12 cellular contexts compared by ENCODE assay signal in genomic region chr10:88090568-88091214, GRCh38.
DNase-seq lines count a peak whose midpoint lies in the region; ATAC-seq and TF ChIP-seq lines count a peak whose summit lies in the region.
"Had no signal": no experiment of that assay in that cellular context is flagged by ENCODE, and none has a peak within 500 bp of the region (broad histone marks: within the 10 kb centered on the region; RNA-seq: fewer than 3 reads in every experiment).

No MANE protein-coding gene starts in this region.

- H3K9ac ChIP-seq in Loucy (ENCODE audit: low read depth, low read length, poor library complexity, severe bottlenecking), result peak overlapping the region; percentile 44

- no peaks in the 10 kb centered on the region for H3F3A ChIP-seq in Loucy (ENCODE audit: low read depth)

- H4K20me1 ChIP-seq in Loucy (ENCODE audit: insufficient read depth, low read length, poor library complexity, severe bottlenecking), result no peaks in the 10 kb centered on the region

- intact Hi-C loops in CD14-positive monocyte (cut with micrococcal nuclease), result no loop called here

- peaks cover 33% of the 10 kb centered on the region for H3K4me1 ChIP-seq in Loucy (ENCODE audit: insufficient read depth, low read length, poor library complexity, severe bottlenecking)

- peak; percentile 25 for ATAC-seq in GM18511 (IDR thresholded peaks at IDR 0.05; ENCODE audit: unreplicated experiment)

- H2AFZ ChIP-seq in Loucy (ENCODE audit: low read length), result no peak overlapping the region

- H3K79me2 ChIP-seq in Loucy (ENCODE audit: insufficient read depth, low read length), result no peaks in the 10 kb centered on the region

- peaks cover 60% of the 10 kb centered on the region for H3K4me1 Mint-ChIP-seq in CD14-positive monocyte
- peaks cover 26% of the 10 kb centered on the region for H3K4me1 Mint-ChIP-seq in activated naive CD8-positive, alpha-beta T cell treated with anti-CD3 and anti-CD28 coated beads for 36 hours

- H3K4me2 ChIP-seq in Loucy (ENCODE audit: low read depth, low read length, poor library complexity, severe bottlenecking), result peak overlapping the region; percentile 51

- no peaks in the 10 kb centered on the region for H3K36me3 Mint-ChIP-seq in CD14-positive monocyte
- H3K36me3 Mint-ChIP-seq in activated naive CD8-positive, alpha-beta T cell treated with anti-CD3 and anti-CD28 coated beads for 36 hours, result no peaks in the 10 kb centered on the region

- H3K27ac Mint-ChIP-seq in CD14-positive monocyte, result peak overlapping the region; percentile 54 to 92 (median 87)
- peak overlapping the region; percentile 51 for H3K27ac Mint-ChIP-seq in activated naive CD8-positive, alpha-beta T cell treated with anti-CD3 and anti-CD28 coated beads for 36 hours

- H3K36me3 ChIP-seq in Loucy (ENCODE audit: insufficient read depth, low read length), result no peaks in the 10 kb centered on the region

- DNase-seq in CD14-positive monocyte (ENCODE audit: low spot score) (no peak), iPS-NIHi7 (ENCODE audit: extremely low spot score) (no peak), globus pallidus (ENCODE audit: low spot score) (no peak), hypothalamus (lab: John Stamatoyannopoulos, UW) (no peak)
- DNase-seq in activated naive CD8-positive, alpha-beta T cell treated with anti-CD3 and anti-CD28 coated beads for 36 hours, result no peak
- no peak for DNase-seq in stimulated activated CD4-positive, alpha-beta T cell treated with anti-CD3 and anti-CD28 coated beads, Interleukin-2, amount 100 ng/mL, for 48 hours
- DNase-seq: activated CD4-positive, alpha-beta T cell treated with anti-CD3 and anti-CD28 coated beads for 1 hour; aorta; C1 segment of cervical spinal cord; NCI-H1694 treated with DMSO at 0.1 percent for 48 hours had no signal

- peaks cover 0 to 2% (median 0%) of the 10 kb centered on the region in 3 donors for H3K27me3 Mint-ChIP-seq in CD14-positive monocyte (ENCODE audit: low read depth in 3 of 3)
- H3K27me3 Mint-ChIP-seq in activated naive CD8-positive, alpha-beta T cell treated with anti-CD3 and anti-CD28 coated beads for 36 hours, result peaks cover 3% of the 10 kb centered on the region

- no peaks in the 10 kb centered on the region for H3K9me2 ChIP-seq in Loucy (replicated peaks; ENCODE audit: low read depth, low read length)

- H3K9me3 Mint-ChIP-seq in CD14-positive monocyte, result peaks cover 0 to 3% (median 0%) of the 10 kb centered on the region in 7 donors
- H3K9me3 Mint-ChIP-seq in activated naive CD8-positive, alpha-beta T cell treated with anti-CD3 and anti-CD28 coated beads for 36 hours, result no peaks in the 10 kb centered on the region

- H3K9me3 ChIP-seq in Loucy (ENCODE audit: insufficient read depth, low read depth, low read length), result no peaks in the 10 kb centered on the region

- TF ChIP-seq CTCF in CD14-positive monocyte (IDR thresholded peaks at IDR 0.05), result no peak
- no peak for TF ChIP-seq CTCF in Loucy (conservative IDR thresholded peaks at IDR 0.05; ENCODE audit: low read length)

- H3K4me3 ChIP-seq in Loucy (ENCODE audit: low read length, poor library complexity, severe bottlenecking), result no peak overlapping the region

- H3K27me3 ChIP-seq in Loucy (ENCODE audit: insufficient read depth, low read length, poor library complexity, severe bottlenecking), result no peaks in the 10 kb centered on the region

- H3K4me3 Mint-ChIP-seq in CD14-positive monocyte, result peak overlapping the region in 1 of 2 donors; percentile 37
- no peak overlapping the region for H3K4me3 Mint-ChIP-seq in activated naive CD8-positive, alpha-beta T cell treated with anti-CD3 and anti-CD28 coated beads for 36 hours
